In the genomic region with DNA sequence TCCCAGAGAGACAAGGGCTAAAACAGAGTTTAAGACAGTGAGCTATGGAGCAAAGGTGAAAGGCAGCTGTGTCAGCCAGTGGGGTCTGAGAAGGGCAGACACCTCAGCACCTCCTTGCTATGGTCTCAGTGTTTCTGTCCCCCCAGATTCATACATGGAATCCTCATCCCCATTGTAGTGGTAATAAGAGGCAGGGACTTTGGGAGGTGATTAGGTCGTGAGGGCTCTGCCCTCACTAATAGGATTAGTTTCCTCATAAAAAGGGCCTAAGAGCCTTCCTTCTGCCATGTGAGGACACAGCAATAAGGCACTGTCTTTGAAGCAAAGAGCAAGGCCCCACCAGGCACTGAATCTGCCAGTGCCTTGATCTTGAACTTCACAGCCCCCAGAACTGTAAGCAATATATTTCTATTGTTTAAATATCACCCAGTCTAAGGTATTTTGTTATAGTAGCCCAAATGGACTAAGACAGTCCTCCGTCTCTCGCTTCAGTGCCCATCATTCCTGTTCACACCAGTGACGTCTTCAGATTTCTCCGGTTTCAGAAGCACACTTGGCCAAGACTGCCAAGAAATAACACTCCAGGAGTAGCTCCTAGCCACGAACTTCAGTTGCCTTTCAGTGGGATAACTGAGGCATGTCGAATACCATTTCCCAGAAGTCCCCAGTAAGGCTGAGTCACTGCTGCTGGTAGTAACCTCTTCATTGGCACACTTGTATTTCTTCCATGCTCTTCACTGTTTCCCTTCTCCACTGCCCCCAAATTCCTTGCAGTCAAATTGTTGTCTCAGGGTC, we compare ENCODE assay signal across 19 cellular contexts.
"Had no signal": no experiment of that assay in that cellular context is flagged by ENCODE, and none has a peak within 500 bp of the region (broad histone marks: within the 10 kb centered on the region; RNA-seq: fewer than 3 reads in every experiment).

No MANE protein-coding gene starts in this region.

- DNase-seq: effector CD4-positive, alpha-beta T cell; kidney glomerular epithelial cell; mammary epithelial cell; naive thymus-derived CD4-positive, alpha-beta T cell; nephron progenitor cell; psoas muscle; sigmoid colon; stimulated activated CD4-positive, alpha-beta T cell treated with anti-CD3 and anti-CD28 coated beads, Interleukin-2, amount 100 ng/mL, for 24 hours; stimulated activated CD4-positive, alpha-beta T cell treated with anti-CD3 and anti-CD28 coated beads, Interleukin-4, amount 100 ng/mL, for 4 hours; stimulated activated naive B cell treated with anti-CD40 and anti-IgM and Interleukin-4, amounts not matched to agents 10 μg/mL and 1 μg/mL and 100 μg/mL, for 72 hours; stimulated activated naive CD8-positive, alpha-beta T cell treated with anti-CD3 and anti-CD28 coated beads, Interleukin-15, amount 100 ng/mL, for 72 hours; testis had no signal

- H3K4me1 ChIP-seq: esophagus muscularis mucosa, psoas muscle, sigmoid colon, testis had no signal

- H3K27me3 ChIP-seq: esophagus muscularis mucosa, hepatocyte, sigmoid colon, testis, tibial nerve had no signal

- ATAC-seq: left lobe of liver; naive thymus-derived CD4-positive, alpha-beta T cell; psoas muscle; stimulated activated naive B cell treated with anti-CD40 and anti-IgM and Interleukin-4, amounts not matched to agents 10 μg/mL and 1 μg/mL and 100 μg/mL, for 72 hours; stimulated activated naive CD8-positive, alpha-beta T cell treated with anti-CD3 and anti-CD28 coated beads, Interleukin-15, amount 100 ng/mL, for 72 hours had no signal

- H3K27ac Mint-ChIP-seq: naive thymus-derived CD4-positive, alpha-beta T cell; nephron progenitor cell; stimulated activated naive B cell treated with anti-CD40 and anti-IgM and Interleukin-4, amounts not matched to agents 10 μg/mL and 1 μg/mL and 100 μg/mL, for 72 hours had no signal

- H3K36me3 Mint-ChIP-seq: stimulated activated naive B cell treated with anti-CD40 and anti-IgM and Interleukin-4, amounts not matched to agents 10 μg/mL and 1 μg/mL and 100 μg/mL, for 72 hours had no signal

- H3K79me2 ChIP-seq: hepatocyte had no signal

- H3K9me3 ChIP-seq: esophagus muscularis mucosa, neutrophil, psoas muscle, sigmoid colon, testis, tibial nerve had no signal

- H3K4me2 ChIP-seq: hepatocyte had no signal

- H3K9me3 Mint-ChIP-seq: nephron progenitor cell; stimulated activated naive CD8-positive, alpha-beta T cell treated with anti-CD3 and anti-CD28 coated beads, Interleukin-15, amount 100 ng/mL, for 72 hours had no signal

- H3K4me1 Mint-ChIP-seq: naive thymus-derived CD4-positive, alpha-beta T cell; stimulated activated naive B cell treated with anti-CD40 and anti-IgM and Interleukin-4, amounts not matched to agents 10 μg/mL and 1 μg/mL and 100 μg/mL, for 72 hours; stimulated activated naive CD8-positive, alpha-beta T cell treated with anti-CD3 and anti-CD28 coated beads, Interleukin-15, amount 100 ng/mL, for 72 hours had no signal

- H2AFZ ChIP-seq: hepatocyte had no signal

- H3K27ac ChIP-seq: coronary artery, esophagus muscularis mucosa, hepatocyte, neutrophil, psoas muscle, sigmoid colon, skin epidermis, testis, tibial nerve had no signal

- H3K4me3 Mint-ChIP-seq: naive thymus-derived CD4-positive, alpha-beta T cell; nephron progenitor cell; stimulated activated naive B cell treated with anti-CD40 and anti-IgM and Interleukin-4, amounts not matched to agents 10 μg/mL and 1 μg/mL and 100 μg/mL, for 72 hours; stimulated activated naive CD8-positive, alpha-beta T cell treated with anti-CD3 and anti-CD28 coated beads, Interleukin-15, amount 100 ng/mL, for 72 hours had no signal
